ENCODE assay signal across 9 cellular contexts in genomic region chr5:55600086-55600485, GRCh38.
DNase-seq lines count a peak whose midpoint lies in the region; ATAC-seq, FAIRE-seq and TF ChIP-seq lines count a peak whose summit lies in the region.
"Had no signal": no experiment of that assay in that cellular context is flagged by ENCODE, and none has a peak within 500 bp of the region (broad histone marks: within the 10 kb centered on the region; RNA-seq: fewer than 3 reads in every experiment).

No MANE protein-coding gene starts in this region.

- peak overlapping the region in 2 of 3 experiments; percentile 12 to 49 for H3K4me3 Mint-ChIP-seq in nephron

- no peaks in the 10 kb centered on the region for H3K36me3 ChIP-seq in heart right ventricle
- no peaks in the 10 kb centered on the region for H3K36me3 ChIP-seq in mammary epithelial cell (ENCODE audit: insufficient read depth, low read length)
- no peaks in the 10 kb centered on the region for H3K36me3 ChIP-seq in uterus

- H3K4me1 ChIP-seq in heart right ventricle (peaks cover 21 to 93% (median 78%) of the 10 kb centered on the region in 9 donors), mammary epithelial cell (ENCODE audit: insufficient read depth, low read length) (peaks cover 46% of the 10 kb centered on the region), uterus (peaks cover 5 to 36% of the 10 kb centered on the region in 2 donors)

- H3K4me2 ChIP-seq in mammary epithelial cell (ENCODE audit: insufficient read depth, low read depth, low read length), result peak overlapping the region; percentile 54

- no peaks in the 10 kb centered on the region for H3K79me2 ChIP-seq in mammary epithelial cell (ENCODE audit: insufficient read depth, low read length)

- H3K27me3 Mint-ChIP-seq in nephron (ENCODE audit: low read depth), result no peaks in the 10 kb centered on the region

- in situ Hi-C loops in mammary epithelial cell (cut with MboI; ENCODE audit: low sequenced_read_pairs in 2 of 2), result no loop called here

- H3K27ac Mint-ChIP-seq in nephron, result peak overlapping the region; percentile 97 to 100 (median 99)

- H3K4me1 Mint-ChIP-seq in nephron, result peaks cover 71% of the 10 kb centered on the region

- TF ChIP-seq CTCF in heart right ventricle (IDR thresholded peaks at IDR 0.05) (no peak), mammary epithelial cell (conservative IDR thresholded peaks at IDR 0.05 in 1 of 2, IDR thresholded peaks at IDR 0.05 in 1 of 2; ENCODE audit: extremely low read depth in 1 of 2, insufficient read depth in 1 of 2, low read depth in 1 of 2, low read length in 2 of 2) (no peak), nephron (IDR thresholded peaks at IDR 0.05; ENCODE audit: unreplicated experiment in 3 of 3) (no peak), uterus (IDR thresholded peaks at IDR 0.05) (no peak)

- H3K9me3 ChIP-seq in heart right ventricle (no peaks in the 10 kb centered on the region), mammary epithelial cell (replicated peaks; ENCODE audit: insufficient read depth, low read length) (no peaks in the 10 kb centered on the region), uterus (no peaks in the 10 kb centered on the region)

- no peak for FAIRE-seq in urothelium cell line (lab: Jason Lieb, UNC)

- TF ChIP-seq POLR2A in uterus (IDR thresholded peaks at IDR 0.05), result no peak

- H3K4me3 ChIP-seq in heart right ventricle, result peak overlapping the region in 7 of 10 donors; percentile 18 to 46 (median 41)
- H3K4me3 ChIP-seq in mammary epithelial cell (replicated peaks in 1 of 3; ENCODE audit: insufficient read depth in 1 of 3, low read depth in 2 of 3, low read length in 3 of 3), result no peak overlapping the region
- no peak overlapping the region for H3K4me3 ChIP-seq in uterus

- peak overlapping the region; percentile 74 for H2AFZ ChIP-seq in mammary epithelial cell (ENCODE audit: low read depth, low read length)

- DNase-seq in heart right ventricle (no peak), Right ventricle myocardium inferior (ENCODE audit: missing footprints) (no peak), mammary epithelial cell (no peak), uterus (no peak), inferior parietal cortex (ENCODE audit: extremely low spot score) (no peak), urothelium cell line (ENCODE audit: low spot score) (no peak), NCI-H1694 treated with DMSO at 0.1 percent for 48 hours (lab: John Stamatoyannopoulos, UW) (no peak)
- DNase-seq: NCI-H1105 had no signal

- BruUV-seq in mammary epithelial cell (replicated peaks; lab: Mats Ljungman, UMichigan), result no TSS peak

- H4K20me1 ChIP-seq in mammary epithelial cell (ENCODE audit: insufficient read depth, low read length), result no peaks in the 10 kb centered on the region

- H3K27ac ChIP-seq in heart right ventricle (peak overlapping the region; percentile 86 to 98 (median 94)), mammary epithelial cell (ENCODE audit: insufficient read depth, low read depth, low read length) (no peak overlapping the region), uterus (peak overlapping the region; percentile 89 to 93)

- 32 to 33% methylated on average over 3 of the region's 3 CpGs for WGBS in heart right ventricle, 2 donors
- WGBS in mammary epithelial cell (ENCODE audit: low coverage, missing lambda C conversion rate), result 12% methylated on average over 3 of the region's 3 CpGs

- CTCF ChIA-PET in mammary epithelial cell (lab: Charles Lee; ENCODE audit: low non-redundant PET), result no interaction called here

- ATAC-seq in heart right ventricle, result peak in 2 of 8 donors; percentile 13 to 22
- no peak for ATAC-seq in Right ventricle myocardium inferior

- no peaks in the 10 kb centered on the region for H3K36me3 Mint-ChIP-seq in nephron (ENCODE audit: low read depth)

- H3K27me3 ChIP-seq in heart right ventricle (no peaks in the 10 kb centered on the region), mammary epithelial cell (ENCODE audit: insufficient read depth, low read length) (no peaks in the 10 kb centered on the region), uterus (no peaks in the 10 kb centered on the region)

- H3K9me3 Mint-ChIP-seq in nephron, result no peaks in the 10 kb centered on the region

- H3K9ac ChIP-seq in mammary epithelial cell (ENCODE audit: insufficient read depth, low read length), result no peak overlapping the region

- dilution Hi-C loops in mammary epithelial cell (cut with HindIII; ENCODE audit: low sequenced_read_pairs), result no loop called here

- intact Hi-C loops in heart right ventricle (cut with DNase I), result loop anchor here in 5 of 10 donors (2.0 to 10.0 kb wide), 10 partner anchors 23 to 193 kb away; partner anchors contain the start of gene PLPP1 (in 2 of the 5)
- intact Hi-C loops in Right ventricle myocardium inferior (cut with DNase I), result loop anchor here (2.0 to 5.0 kb wide), 2 partner anchors 91 to 163 kb away; no protein-coding TSS in a partner anchor
- intact Hi-C loops in mammary epithelial cell (cut with micrococcal nuclease), result no loop called here
- intact Hi-C loops in uterus (cut with DNase I; ENCODE audit: low total_unique reads), result loop anchor here (10.0 kb wide), 1 partner anchor 65 kb away; the partner anchor contains the start of gene PLPP1

Comparison
In these comparisons a context has a peak if more than half of its experiments do, and no peak if none do; other contexts are left out.
1. H3K4me3 ChIP-seq: peak in heart right ventricle (7 of 10); none in mammary epithelial cell (0 of 3) and uterus (0 of 2).